In genomic region chr1:27192039-27192529, GRCh38 we compare ENCODE assay signal across 1 cellular context.
TF ChIP-seq lines count a peak whose summit lies in the region.

No MANE protein-coding gene starts in this region.

TF ChIP-seq in HCT116, 20 proteins besides CTCF, POLR2A, EP300 and RAD21 (continued from another document):
- no peak for TF ChIP-seq REST (IDR thresholded peaks at IDR 0.05; ENCODE audit: low read depth)
- no peak for TF ChIP-seq ZBTB33 (IDR thresholded peaks at IDR 0.05; ENCODE audit: extremely low read depth, insufficient replicate concordance, low read length)
- no peak for TF ChIP-seq ELF1 (IDR thresholded peaks at IDR 0.05; ENCODE audit: borderline replicate concordance, low read depth)
- TF ChIP-seq SIN3A (IDR thresholded peaks at IDR 0.05; ENCODE audit: low read depth), result no peak
